In genomic region chr7:30983042-30983913, GRCh38 we compare ENCODE assay signal across 8 cellular contexts.
A peak's percentile ranks its signal among the peaks of the same experiment; 100 is the strongest.
DNase-seq lines count a peak whose midpoint lies in the region; ATAC-seq, FAIRE-seq and TF ChIP-seq lines count a peak whose summit lies in the region.

No MANE protein-coding gene starts in this region.

- peak; percentile 94 for TF ChIP-seq CTCF in DND-41 (IDR thresholded peaks at IDR 0.05; ENCODE audit: borderline replicate concordance, extremely low read depth, low read length, poor library complexity, severe bottlenecking)
- TF ChIP-seq CTCF in nephron progenitor cell (IDR thresholded peaks at IDR 0.05) = peak; percentile 89

- H3K36me3 ChIP-seq in DND-41 (ENCODE audit: insufficient read depth, low read length) = no peaks in the 10 kb centered on the region

- peaks cover 26% of the 10 kb centered on the region for H3K4me1 Mint-ChIP-seq in nephron progenitor cell

- H4K20me1 ChIP-seq in DND-41 (ENCODE audit: insufficient read depth, low read length) = 0 out of 2 replicates have a peak, but pooled peaks cover 3% of the 10 kb centered on the region

- H3K9ac ChIP-seq in DND-41 (ENCODE audit: low read depth, low read length) = no peak overlapping the region

- H3K27me3 ChIP-seq in DND-41 (ENCODE audit: insufficient read depth, low read length, poor library complexity) = no peaks in the 10 kb centered on the region

- DNase-seq in DND-41 (peak; percentile 72), HTR-8/SVneo (ENCODE audit: insufficient read length, low spot score) (peak; percentile 86), OCI-M1 (lab: John Stamatoyannopoulos, UW) (peak; percentile 84), activated T-cell treated with anti-CD3 and anti-CD28 coated beads for 48 hours (ENCODE audit: low read depth) (peak; percentile 74), fibroblast of gingiva (ENCODE audit: low read depth) (peak; percentile 58), nephron progenitor cell (peak; percentile 95)
- peak; percentile 84 for DNase-seq in stimulated activated naive CD8-positive, alpha-beta T cell treated with anti-CD3 and anti-CD28 coated beads, Interleukin-15, Interleukin-2, amounts not matched to agents 100 U/mL and 50 U/mL, for 24 hours

- H3K9me3 Mint-ChIP-seq in nephron progenitor cell = no peaks in the 10 kb centered on the region

- H2AFZ ChIP-seq in DND-41 (ENCODE audit: low read depth, low read length) = no peak overlapping the region

- H3K36me3 Mint-ChIP-seq in nephron progenitor cell (ENCODE audit: low read depth) = no peaks in the 10 kb centered on the region

- H3K4me2 ChIP-seq in DND-41 (ENCODE audit: insufficient read depth, low read length) = no peak overlapping the region

- H3K27ac ChIP-seq in DND-41 (ENCODE audit: low read length) = no peak overlapping the region

- peak overlapping the region; percentile 61 for H3K4me3 Mint-ChIP-seq in nephron progenitor cell

- peak; percentile 91 for ATAC-seq in DND-41 (ENCODE audit: insufficient read depth, low read depth)
- peak; percentile 88 for ATAC-seq in GM21515 (IDR thresholded peaks at IDR 0.05; ENCODE audit: unreplicated experiment)
- ATAC-seq in stimulated activated naive CD8-positive, alpha-beta T cell treated with anti-CD3 and anti-CD28 coated beads, Interleukin-15, Interleukin-2, amounts not matched to agents 100 U/mL and 50 U/mL, for 24 hours = peak; percentile 66

- H3K79me2 ChIP-seq in DND-41 (ENCODE audit: insufficient read depth, low read length) = no peaks in the 10 kb centered on the region

- FAIRE-seq in HTR-8/SVneo (lab: Jason Lieb, UNC) = peak; percentile 87

- peaks cover 78% of the 10 kb centered on the region for H3K27me3 Mint-ChIP-seq in nephron progenitor cell (ENCODE audit: low read depth, poor library complexity)

- no peaks in the 10 kb centered on the region for H3K9me3 ChIP-seq in DND-41 (ENCODE audit: insufficient read depth, low read length, severe bottlenecking)

- H3K4me1 ChIP-seq in DND-41 (ENCODE audit: insufficient read depth, low read length) = no peaks in the 10 kb centered on the region

- H3K4me3 ChIP-seq in DND-41 (ENCODE audit: low read depth in 1 of 2, low read length in 2 of 2) = no peak overlapping the region

- no peak overlapping the region for H3K27ac Mint-ChIP-seq in nephron progenitor cell
